ENCODE assay signal across 1 cellular context in genomic region chr1:247189981-247190798, GRCh38.
TF ChIP-seq lines count a peak whose summit lies in the region.

No MANE protein-coding gene starts in this region.

TF ChIP-seq in HepG2, 621 proteins besides CTCF, POLR2A, EP300 and RAD21 (continued from another document):
- TF ChIP-seq ZNF460 (CRISPR knock-in tag; IDR thresholded peaks at IDR 0.05; ENCODE audit: borderline replicate concordance) (no peak), NFE2L2 (IDR thresholded peaks at IDR 0.05; ENCODE audit: low read length) (no peak), ZNF674 (CRISPR knock-in tag; IDR thresholded peaks at IDR 0.05; ENCODE audit: low read depth) (no peak), TERF1 (CRISPR knock-in tag; IDR thresholded peaks at IDR 0.05) (no peak), ZNF282 (IDR thresholded peaks at IDR 0.05; ENCODE audit: partially characterized antibody) (no peak)
